Comparison of ENCODE assay signal across 27 cellular contexts in the genomic region with DNA sequence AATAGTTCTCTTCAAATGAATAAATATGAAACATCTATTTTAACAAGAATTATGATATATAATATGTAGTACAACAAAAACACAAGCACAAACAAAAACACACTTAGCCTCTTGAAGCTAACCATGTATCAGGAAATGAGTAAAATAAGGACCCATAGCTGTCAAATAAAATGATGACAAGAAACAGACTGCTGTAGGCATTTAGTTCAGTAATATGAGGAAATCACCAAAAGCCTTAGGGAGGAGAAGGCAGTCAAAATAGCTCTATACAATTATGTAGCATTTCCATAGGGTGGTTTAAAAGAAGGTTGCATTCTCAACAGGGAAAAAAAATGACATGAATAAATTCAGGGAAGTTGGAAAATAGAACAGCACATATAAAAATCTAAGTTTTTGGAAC.
"Had no signal": no experiment of that assay in that cellular context is flagged by ENCODE, and none has a peak within 500 bp of the region (broad histone marks: within the 10 kb centered on the region; RNA-seq: fewer than 3 reads in every experiment).

No MANE protein-coding gene starts in this region.

- H3K27ac ChIP-seq: brain microvascular endothelial cell, epithelial cell of prostate, esophagus squamous epithelium, gastroesophageal sphincter had no signal

- H3K9me3 ChIP-seq: esophagus squamous epithelium, gastroesophageal sphincter had no signal

- H3K27me3 ChIP-seq: brain microvascular endothelial cell, esophagus squamous epithelium, gastroesophageal sphincter had no signal

- H3K4me3 ChIP-seq: esophagus squamous epithelium, gastroesophageal sphincter had no signal

- H3K36me3 ChIP-seq: brain microvascular endothelial cell, esophagus squamous epithelium, gastroesophageal sphincter had no signal

- DNase-seq: activated CD4-positive, alpha-beta memory T cell treated with anti-CD3 and anti-CD28 coated beads for 36 hours; activated CD4-positive, alpha-beta T cell treated with anti-CD3 and anti-CD28 coated beads for 36 hours; activated CD4-positive, alpha-beta T cell treated with anti-CD3 and anti-CD28 coated beads, Interleukin-2, amount 10 ng/mL, durations not matched to agents 24 days and 14 days; activated CD4-positive, CD25-positive, alpha-beta regulatory T cell; activated CD4-positive, CD25-positive, alpha-beta regulatory T cell treated with anti-CD3 and anti-CD28 coated beads, Interleukin-2, amount 50 U/mL, for 72 hours; activated CD8-positive, alpha-beta memory T cell treated with anti-CD3 and anti-CD28 coated beads, Interleukin-2, amount 10 ng/mL, durations not matched to agents 7 days and 5 days; activated CD8-positive, alpha-beta memory T cell treated with anti-CD3 and anti-CD28 coated beads, Interleukin-2, amount 50 U/mL, for 4 hours; activated CD8-positive, alpha-beta T cell treated with anti-CD3 and anti-CD28 coated beads, Interleukin-2, amount 10 ng/mL, durations not matched to agents 7 days and 5 days; activated effector memory CD4-positive, alpha-beta T cell treated with Interleukin-2 at 50 U/mL for 16 hours; activated gamma-delta T cell treated with Interleukin-2 at 50 U/mL for 16 hours; activated naive CD4-positive, alpha-beta T cell treated with anti-CD3 and anti-CD28 coated beads, Interleukin-2, amount 50 U/mL, for 16 hours; activated naive CD4-positive, alpha-beta T cell treated with Interleukin-2 at 50 U/mL for 16 hours; activated T-cell treated with anti-CD3 and anti-CD28 coated beads, Interleukin-2, amount 50 U/mL, for 1 hour; activated T-cell treated with anti-CD3 and anti-CD28 coated beads, Interleukin-2, amount 50 U/mL, for 72 hours; amniotic stem cell; anterior cingulate cortex; brain microvascular endothelial cell; caudate nucleus; cortex of kidney; dermis blood vessel endothelial cell; effector CD4-positive, alpha-beta T cell; effector memory CD8-positive, alpha-beta T cell; esophagus squamous epithelium; foreskin melanocyte; T-helper 2 cell had no signal

- H3K4me1 ChIP-seq: esophagus squamous epithelium, gastroesophageal sphincter had no signal
